ENCODE assay signal across 8 cellular contexts in genomic region chr1:155858805-155859233, GRCh38. TPM values are rescaled to one million over a fixed set of nuclear protein-coding genes. Genes with fewer than 3 reads are reported as not detected.
DNase-seq lines count a peak whose midpoint lies in the region; ATAC-seq, FAIRE-seq and TF ChIP-seq lines count a peak whose summit lies in the region.

No MANE protein-coding gene starts in this region.

- no peak for TF ChIP-seq CTCF in GM10266 (IDR thresholded peaks at IDR 0.05; ENCODE audit: control insufficient read depth, insufficient read depth, low read depth, missing control alignments)
- no peak for TF ChIP-seq CTCF in endothelial cell (IDR thresholded peaks at IDR 0.05; ENCODE audit: unreplicated experiment)
- TF ChIP-seq CTCF in pancreas (IDR thresholded peaks at IDR 0.05), result no peak

- intact Hi-C loops in pancreas (cut with DNase I), result no loop called here
- intact Hi-C loops in posterior cingulate gyrus (cut with DNase I), result loop anchor here (2.0 to 5.0 kb wide), 2 partner anchors 76 to 128 kb away; partner anchors contain the start of gene KHDC4

- H3K4me1 ChIP-seq in pancreas, result peaks cover 0 to 7% (median 0%) of the 10 kb centered on the region in 3 donors

- H3K27ac Mint-ChIP-seq in endothelial cell (ENCODE audit: unreplicated experiment), result peak overlapping the region; percentile 70

- peaks cover 14% of the 10 kb centered on the region for H3K27me3 Mint-ChIP-seq in endothelial cell (ENCODE audit: unreplicated experiment)

- H3K4me1 Mint-ChIP-seq in endothelial cell (ENCODE audit: unreplicated experiment), result peaks cover 22% of the 10 kb centered on the region

- peaks cover 5% of the 10 kb centered on the region for H3K36me3 Mint-ChIP-seq in endothelial cell (ENCODE audit: low read depth, unreplicated experiment)

- H3K4me3 ChIP-seq in pancreas, result peak overlapping the region; percentile 3 to 44 (median 31)

- DNase-seq in GM10266 (ENCODE audit: extremely low spot score), result peak; percentile 34
- DNase-seq in SKM-1 (lab: John Stamatoyannopoulos, UW; ENCODE audit: unreplicated experiment), result peak; percentile 91
- no peak for DNase-seq in endothelial cell (ENCODE audit: low spot score)
- DNase-seq in pancreas, result peak in 2 of 6 donors; percentile 20 to 29
- DNase-seq in posterior cingulate gyrus, result no peak
- DNase-seq in NCI-H226, result no peak

- H3K4me3 Mint-ChIP-seq in endothelial cell (ENCODE audit: unreplicated experiment), result peak overlapping the region; percentile 87

- H3K27me3 ChIP-seq in pancreas, result no peaks in the 10 kb centered on the region

- peak overlapping the region; percentile 51 to 78 (median 66) for H3K27ac ChIP-seq in pancreas

- ATAC-seq in HG02759 (IDR thresholded peaks at IDR 0.05; ENCODE audit: unreplicated experiment) (peak; percentile 6), pancreas (peak; percentile 0 to 4 (median 2)), HG03139 (IDR thresholded peaks at IDR 0.05; ENCODE audit: unreplicated experiment) (no peak)

- WGBS in pancreas, 2 donors, result 51% methylated on average over 12 of the region's 12 CpGs

- H3K9me3 Mint-ChIP-seq in endothelial cell (ENCODE audit: unreplicated experiment), result no peaks in the 10 kb centered on the region

- FAIRE-seq in pancreas (lab: Jason Lieb, UNC), result no peak

- no peaks in the 10 kb centered on the region for H3K9me3 ChIP-seq in pancreas

- peaks cover 0 to 8% (median 0%) of the 10 kb centered on the region in 3 donors for H3K36me3 ChIP-seq in pancreas

RNA-seq across cellular contexts. Expression of gene SYT11, which starts 0.5 kb away (rescaled TPM):
- total RNA-seq in endothelial cell (ENCODE audit: unreplicated experiment), result 15.4 TPM
- total RNA-seq in pancreas, result 1 to 10 TPM in 4 of 6 donors, under 1 TPM in 2; 0.83 to 5.1 (median 1.5) TPM
- polyA plus RNA-seq in pancreas, result 1 to 10 TPM in 1 of 2 donors, under 1 TPM in 1; 0.46 to 5.8 TPM

RNA-seq across cellular contexts. Expression of gene GON4L, which starts 1.8 kb away (rescaled TPM):
- total RNA-seq in endothelial cell (ENCODE audit: unreplicated experiment) (72.7 TPM), pancreas (10 to 100 TPM; 18.5 to 30.5 (median 22.5) TPM)
- 10 to 100 TPM; 31.2 to 32.3 TPM for polyA plus RNA-seq in pancreas

RNA-seq across cellular contexts. Expression of gene RIT1, which starts 52.3 kb away (rescaled TPM):
- total RNA-seq in endothelial cell (ENCODE audit: unreplicated experiment) (69.2 TPM), pancreas (10 to 100 TPM in 3 of 6 donors, 1 to 10 TPM in 3; 5.7 to 15.1 (median 9.2) TPM)
- polyA plus RNA-seq in pancreas, result 1 to 10 TPM; 4.2 to 7.7 TPM

Comparison
In these comparisons a context has a peak if more than half of its experiments do, and no peak if none do; other contexts are left out.
1. DNase-seq: peak in GM10266 (single experiment) and SKM-1 (single experiment); none in endothelial cell (single experiment), posterior cingulate gyrus (0 of 10) and NCI-H226 (single experiment).